ENCODE assay signal across 16 cellular contexts in the genomic region with DNA sequence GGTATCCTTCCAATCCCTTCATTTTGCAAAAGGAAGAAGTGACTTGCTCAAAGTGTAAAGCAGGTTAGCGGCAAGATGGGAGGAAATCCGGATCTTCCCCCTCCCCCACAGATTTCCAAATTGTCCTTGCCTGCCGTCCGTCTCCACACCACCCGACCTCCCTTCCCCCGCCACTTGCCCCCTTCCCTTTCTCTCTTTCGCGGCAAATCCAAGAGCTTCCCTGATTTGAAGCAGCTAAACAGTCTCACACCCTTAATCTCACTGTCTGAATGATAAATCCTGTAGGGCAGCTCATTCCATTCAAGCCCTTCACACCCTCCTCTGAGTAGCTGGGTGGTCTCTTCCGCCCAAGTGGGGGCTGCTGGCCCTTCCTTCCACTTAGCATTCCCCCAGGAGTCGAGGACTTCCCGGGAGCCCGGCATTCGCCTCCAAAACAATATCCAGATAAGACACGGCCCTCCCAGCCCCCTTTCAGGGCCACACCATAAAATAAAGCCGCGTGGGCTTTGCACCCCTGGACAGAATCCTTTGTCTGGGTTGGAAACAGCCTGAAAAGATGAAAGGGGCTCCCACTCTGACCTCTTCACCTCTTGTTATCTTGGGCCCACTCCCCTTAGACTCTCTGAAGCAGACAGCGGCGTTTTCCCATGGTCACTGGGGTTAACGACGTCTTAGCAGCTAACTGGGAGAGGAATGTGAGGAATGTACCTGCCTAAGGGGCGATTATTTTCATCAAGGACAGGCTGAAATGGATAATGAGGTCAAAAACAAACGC. TPM values are rescaled to one million over a fixed set of nuclear protein-coding genes. Genes with fewer than 3 reads are reported as not detected.
DNase-seq lines count a peak whose midpoint lies in the region; ATAC-seq, FAIRE-seq and TF ChIP-seq lines count a peak whose summit lies in the region.
"Had no signal": no experiment of that assay in that cellular context is flagged by ENCODE, and none has a peak within 500 bp of the region (broad histone marks: within the 10 kb centered on the region; RNA-seq: fewer than 3 reads in every experiment).

No MANE protein-coding gene starts in this region.

- TF ChIP-seq RAD21 in K562 (CRISPR knock-in tag; conservative IDR thresholded peaks at IDR 0.05 in 1 of 2, IDR thresholded peaks at IDR 0.05 in 1 of 2): no peak

- TF ChIP-seq POLR2A in K562 (conservative IDR thresholded peaks at IDR 0.05): no peak

- intact Hi-C loops in mammary epithelial cell (cut with micrococcal nuclease) (loop anchor here (5.0 kb wide), 1 partner anchor 54 kb away; no protein-coding TSS in a partner anchor), MCF 10A (cut with micrococcal nuclease) (no loop called here), K562 (cut with micrococcal nuclease) (loop anchor here (5.0 kb wide), 1 partner anchor 359 kb away; no protein-coding TSS in a partner anchor)

- no peak overlapping the region for H3K4me3 Mint-ChIP-seq in MCF 10A (ENCODE audit: unreplicated experiment)
- no peak overlapping the region for H3K4me3 Mint-ChIP-seq in stimulated activated naive B cell treated with anti-CD40 and anti-IgM and Interleukin-4, amounts not matched to agents 10 μg/mL and 1 μg/mL and 100 μg/mL, for 72 hours
- no peak overlapping the region for H3K4me3 Mint-ChIP-seq in activated T-cell treated with anti-CD3 and anti-CD28 coated beads, Interleukin-2, amount 50 U/mL, for 24 hours
- H3K4me3 Mint-ChIP-seq: activated CD4-positive, alpha-beta T cell treated with anti-CD3 and anti-CD28 coated beads, Interleukin-2, amount 10 ng/mL, durations not matched to agents 24 days and 14 days; activated naive CD8-positive, alpha-beta T cell treated with anti-CD3 and anti-CD28 coated beads for 36 hours had no signal

- H3K79me2 ChIP-seq in mammary epithelial cell (ENCODE audit: insufficient read depth, low read length) (no peaks in the 10 kb centered on the region), K562 (ENCODE audit: control insufficient read depth, insufficient read depth, low read length) (no peaks in the 10 kb centered on the region), keratinocyte (ENCODE audit: control insufficient read depth, insufficient read depth, low read length) (no peaks in the 10 kb centered on the region)

- H3K9ac ChIP-seq in mammary epithelial cell (ENCODE audit: insufficient read depth, low read length): no peak overlapping the region
- H3K9ac ChIP-seq in K562 (ENCODE audit: insufficient read depth in 1 of 2, low read depth in 2 of 2, low read length in 2 of 2): peak overlapping the region; percentile 47 to 80
- H3K9ac ChIP-seq in keratinocyte (ENCODE audit: control insufficient read depth, extremely low read depth, insufficient read depth, low read length): no peak overlapping the region

- in situ Hi-C loops in mammary epithelial cell (cut with MboI; ENCODE audit: low sequenced_read_pairs in 2 of 2) (no loop called here), K562 (cut with MboI) (no loop called here)

- no peaks in the 10 kb centered on the region for H3K9me3 ChIP-seq in mammary epithelial cell (replicated peaks; ENCODE audit: insufficient read depth, low read length)
- H3K9me3 ChIP-seq in K562 (replicated peaks; ENCODE audit: control insufficient read depth, insufficient read depth, low read depth, low read length): no peaks in the 10 kb centered on the region
- H3K9me3 ChIP-seq in keratinocyte (ENCODE audit: control insufficient read depth, low read depth, low read length): no peaks in the 10 kb centered on the region
- H3K9me3 ChIP-seq: psoas muscle, vagina had no signal

- BruUV-seq in mammary epithelial cell (replicated peaks; lab: Mats Ljungman, UMichigan) (no TSS peak), MCF 10A (replicated peaks; lab: Mats Ljungman, UMichigan) (no TSS peak), K562 (replicated peaks; lab: Mats Ljungman, UMichigan) (no TSS peak)

- no peaks in the 10 kb centered on the region for H3K9me3 Mint-ChIP-seq in MCF 10A (ENCODE audit: unreplicated experiment)
- no peaks in the 10 kb centered on the region for H3K9me3 Mint-ChIP-seq in stimulated activated naive B cell treated with anti-CD40 and anti-IgM and Interleukin-4, amounts not matched to agents 10 μg/mL and 1 μg/mL and 100 μg/mL, for 72 hours
- no peaks in the 10 kb centered on the region for H3K9me3 Mint-ChIP-seq in activated T-cell treated with anti-CD3 and anti-CD28 coated beads, Interleukin-2, amount 50 U/mL, for 24 hours
- H3K9me3 Mint-ChIP-seq: activated CD4-positive, alpha-beta T cell treated with anti-CD3 and anti-CD28 coated beads, Interleukin-2, amount 10 ng/mL, durations not matched to agents 24 days and 14 days; activated naive CD8-positive, alpha-beta T cell treated with anti-CD3 and anti-CD28 coated beads for 36 hours had no signal

- H3K4me2 ChIP-seq in mammary epithelial cell (ENCODE audit: insufficient read depth, low read depth, low read length) (peak overlapping the region; percentile 8), K562 (ENCODE audit: insufficient read depth, low read length) (peak overlapping the region; percentile 60), keratinocyte (ENCODE audit: control insufficient read depth, extremely low read depth, insufficient read depth, low read depth, low read length) (peak overlapping the region; percentile 13)

- H3K27ac Mint-ChIP-seq in MCF 10A (ENCODE audit: low read depth, unreplicated experiment): no peak overlapping the region
- peak overlapping the region; percentile 53 for H3K27ac Mint-ChIP-seq in stimulated activated naive B cell treated with anti-CD40 and anti-IgM and Interleukin-4, amounts not matched to agents 10 μg/mL and 1 μg/mL and 100 μg/mL, for 72 hours
- H3K27ac Mint-ChIP-seq in activated T-cell treated with anti-CD3 and anti-CD28 coated beads, Interleukin-2, amount 50 U/mL, for 24 hours: no peak overlapping the region
- H3K27ac Mint-ChIP-seq: activated CD4-positive, alpha-beta T cell treated with anti-CD3 and anti-CD28 coated beads, Interleukin-2, amount 10 ng/mL, durations not matched to agents 24 days and 14 days; activated naive CD8-positive, alpha-beta T cell treated with anti-CD3 and anti-CD28 coated beads for 36 hours had no signal

- no peaks in the 10 kb centered on the region for H3K36me3 Mint-ChIP-seq in MCF 10A (ENCODE audit: insufficient read depth, unreplicated experiment)
- no peaks in the 10 kb centered on the region for H3K36me3 Mint-ChIP-seq in stimulated activated naive B cell treated with anti-CD40 and anti-IgM and Interleukin-4, amounts not matched to agents 10 μg/mL and 1 μg/mL and 100 μg/mL, for 72 hours
- no peaks in the 10 kb centered on the region for H3K36me3 Mint-ChIP-seq in activated T-cell treated with anti-CD3 and anti-CD28 coated beads, Interleukin-2, amount 50 U/mL, for 24 hours (ENCODE audit: low read depth)
- H3K36me3 Mint-ChIP-seq: activated naive CD8-positive, alpha-beta T cell treated with anti-CD3 and anti-CD28 coated beads for 36 hours had no signal

- no peak for TF ChIP-seq EP300 in K562 (IDR thresholded peaks at IDR 0.05; ENCODE audit: low read length)

- peak; percentile 10 for ATAC-seq in K562
- ATAC-seq in stimulated activated naive B cell treated with anti-CD40 and anti-IgM and Interleukin-4, amounts not matched to agents 10 μg/mL and 1 μg/mL and 100 μg/mL, for 72 hours (replicated peaks): no peak
- ATAC-seq: psoas muscle had no signal

- H3K4me1 Mint-ChIP-seq in MCF 10A (ENCODE audit: insufficient read depth, unreplicated experiment): peaks cover 33% of the 10 kb centered on the region
- H3K4me1 Mint-ChIP-seq in stimulated activated naive B cell treated with anti-CD40 and anti-IgM and Interleukin-4, amounts not matched to agents 10 μg/mL and 1 μg/mL and 100 μg/mL, for 72 hours: peaks cover 0 to 8% of the 10 kb centered on the region in 2 donors
- peaks cover 3% of the 10 kb centered on the region for H3K4me1 Mint-ChIP-seq in activated T-cell treated with anti-CD3 and anti-CD28 coated beads, Interleukin-2, amount 50 U/mL, for 24 hours (ENCODE audit: low read depth)

- no peak overlapping the region for H3K27ac ChIP-seq in mammary epithelial cell (ENCODE audit: insufficient read depth, low read depth, low read length)
- H3K27ac ChIP-seq in K562 (ENCODE audit: extremely low read depth, low read depth, low read length): peak overlapping the region; percentile 46; the same call in 2 of the 3 replicates
- H3K27ac ChIP-seq in keratinocyte (ENCODE audit: control insufficient read depth, insufficient read depth, low read length): no peak overlapping the region
- H3K27ac ChIP-seq: psoas muscle, vagina had no signal

- peaks cover 32% of the 10 kb centered on the region for H3K4me1 ChIP-seq in mammary epithelial cell (ENCODE audit: insufficient read depth, low read length)
- H3K4me1 ChIP-seq in K562 (replicated peaks in 1 of 2; ENCODE audit: control insufficient read depth in 2 of 2, insufficient read depth in 2 of 2, low read length in 2 of 2): peaks cover 41 to 46% of the 10 kb centered on the region in 2 experiments
- H3K4me1 ChIP-seq in keratinocyte (ENCODE audit: control insufficient read depth, extremely low read depth, insufficient read depth, low read length): peaks cover 23% of the 10 kb centered on the region

- H2AFZ ChIP-seq in mammary epithelial cell (ENCODE audit: low read depth, low read length): peak overlapping the region; percentile 59
- H2AFZ ChIP-seq in K562 (ENCODE audit: low read depth, low read length): peak overlapping the region; percentile 93
- H2AFZ ChIP-seq in keratinocyte (ENCODE audit: control insufficient read depth, low read length): no peak overlapping the region

- H3K27me3 ChIP-seq in mammary epithelial cell (ENCODE audit: insufficient read depth, low read length): no peaks in the 10 kb centered on the region
- no peaks in the 10 kb centered on the region for H3K27me3 ChIP-seq in K562 (ENCODE audit: control insufficient read depth in 2 of 2, insufficient read depth in 2 of 2, low read length in 2 of 2)
- H3K27me3 ChIP-seq in keratinocyte (ENCODE audit: control insufficient read depth, extremely low read depth, insufficient read depth, low read length): no peaks in the 10 kb centered on the region
- H3K27me3 ChIP-seq: vagina had no signal

- H3K36me3 ChIP-seq in mammary epithelial cell (ENCODE audit: insufficient read depth, low read length) (no peaks in the 10 kb centered on the region), K562 (ENCODE audit: control insufficient read depth, insufficient read depth, low read length) (no peaks in the 10 kb centered on the region), keratinocyte (ENCODE audit: control insufficient read depth in 2 of 2, extremely low read depth in 1 of 2, insufficient read depth in 2 of 2, low read length in 2 of 2) (no peaks in the 10 kb centered on the region)
- H3K36me3 ChIP-seq: vagina had no signal

- H3K9me1 ChIP-seq in K562 (ENCODE audit: control insufficient read depth, insufficient read depth, low read length) (no peaks in the 10 kb centered on the region), keratinocyte (ENCODE audit: control insufficient read depth, extremely low read depth, insufficient read depth, low read length) (no peaks in the 10 kb centered on the region)

- CTCF ChIA-PET in mammary epithelial cell (lab: Charles Lee; ENCODE audit: low non-redundant PET): no interaction called here
- CTCF ChIA-PET in MCF 10A (lab: Yijun Ruan, JAX): no interaction called here
- CTCF ChIA-PET in K562 (lab: Yijun Ruan, JAX; ENCODE audit: low intra/inter-chr PET ratio): no interaction called here

- H4K20me1 ChIP-seq in mammary epithelial cell (ENCODE audit: insufficient read depth, low read length) (no peaks in the 10 kb centered on the region), K562 (replicated peaks; ENCODE audit: control insufficient read depth, insufficient read depth, low read length) (no peaks in the 10 kb centered on the region), keratinocyte (ENCODE audit: control insufficient read depth, extremely low read depth, insufficient read depth, low read length) (no peaks in the 10 kb centered on the region)

- H3K4me3 ChIP-seq in mammary epithelial cell (replicated peaks in 1 of 3; ENCODE audit: insufficient read depth in 1 of 3, low read depth in 2 of 3, low read length in 3 of 3) (no peak overlapping the region), K562 (no peak overlapping the region), keratinocyte (ENCODE audit: control insufficient read depth in 2 of 3, extremely low read depth in 1 of 3, insufficient read depth in 2 of 3, low read depth in 1 of 3, low read length in 3 of 3) (no peak overlapping the region)
- H3K4me3 ChIP-seq: psoas muscle, vagina had no signal

- dilution Hi-C loops in mammary epithelial cell (cut with HindIII; ENCODE audit: low sequenced_read_pairs): no loop called here
- dilution Hi-C loops in keratinocyte (cut with MboI; ENCODE audit: extremely low pct_ligation_motif_present, low sequenced_read_pairs): no loop called here

- DNase-seq in mammary epithelial cell (no peak), MCF 10A (ENCODE audit: unreplicated experiment) (no peak), K562 (ENCODE audit: extremely low read depth in 1 of 4, low spot score in 3 of 4) (peak in 1 of 4 experiments; percentile 34), keratinocyte (ENCODE audit: low read depth, low spot score) (no peak), GM19239 (ENCODE audit: insufficient read length, low spot score) (no peak), DMS79 treated with DMSO at 0.1 percent for 48 hours (lab: John Stamatoyannopoulos, UW) (no peak)
- no peak for DNase-seq in stimulated activated naive B cell treated with anti-CD40 and anti-IgM and Interleukin-4, amounts not matched to agents 10 μg/mL and 1 μg/mL and 100 μg/mL, for 72 hours
- no peak for DNase-seq in activated T-cell treated with anti-CD3 and anti-CD28 coated beads, Interleukin-2, amount 50 U/mL, for 24 hours
- DNase-seq: activated CD4-positive, alpha-beta T cell treated with anti-CD3 and anti-CD28 coated beads, Interleukin-2, amount 10 ng/mL, durations not matched to agents 24 days and 14 days; activated naive CD8-positive, alpha-beta T cell treated with anti-CD3 and anti-CD28 coated beads for 36 hours; DND-41; Karpas-422; NCI-H2171 treated with DMSO at 0.1 percent for 48 hours; psoas muscle; SHP77 treated with DMSO at 0.1 percent for 48 hours had no signal

- FAIRE-seq in K562 (lab: Jason Lieb, UNC) (no peak), keratinocyte (lab: Jason Lieb, UNC) (no peak), GM19239 (lab: Jason Lieb, UNC) (no peak)

- POLR2A ChIA-PET in MCF 10A (lab: Yijun Ruan, JAX): interaction anchor here (0.6 to 1.0 kb wide), 3 partner anchors 16 to 87 kb away, joined by 3 to 4 read pairs (median 3); no protein-coding TSS in a partner anchor
- POLR2A ChIA-PET in K562 (lab: Yijun Ruan, JAX): interaction anchor here (0.6 to 2.0 kb wide), 4 partner anchors 16 to 80 kb away, joined by 3 to 8 read pairs (median 4); no protein-coding TSS in a partner anchor

- WGBS in mammary epithelial cell (ENCODE audit: low coverage, missing lambda C conversion rate): 51% methylated on average over 14 of the region's 22 CpGs
- WGBS in K562 (ENCODE audit: insufficient coverage, low coverage, missing lambda C conversion rate): 30% methylated on average over 19 of the region's 22 CpGs

- no peaks in the 10 kb centered on the region for H3K27me3 Mint-ChIP-seq in MCF 10A (ENCODE audit: insufficient read depth, unreplicated experiment)
- H3K27me3 Mint-ChIP-seq in stimulated activated naive B cell treated with anti-CD40 and anti-IgM and Interleukin-4, amounts not matched to agents 10 μg/mL and 1 μg/mL and 100 μg/mL, for 72 hours: peaks cover 16% of the 10 kb centered on the region in 2 donors
- peaks cover 2% of the 10 kb centered on the region for H3K27me3 Mint-ChIP-seq in activated T-cell treated with anti-CD3 and anti-CD28 coated beads, Interleukin-2, amount 50 U/mL, for 24 hours

- no peak for TF ChIP-seq CTCF in mammary epithelial cell (conservative IDR thresholded peaks at IDR 0.05 in 1 of 2, IDR thresholded peaks at IDR 0.05 in 1 of 2; ENCODE audit: extremely low read depth in 1 of 2, insufficient read depth in 1 of 2, low read depth in 1 of 2, low read length in 2 of 2)
- TF ChIP-seq CTCF in MCF 10A (IDR thresholded peaks at IDR 0.05; ENCODE audit: unreplicated experiment): no peak
- no peak for TF ChIP-seq CTCF in K562 (IDR thresholded peaks at IDR 0.05 in 2 of 3, conservative IDR thresholded peaks at IDR 0.05 in 1 of 3; ENCODE audit: insufficient read depth in 2 of 3, low read depth in 1 of 3, low read length in 3 of 3)
- TF ChIP-seq CTCF in keratinocyte (optimal IDR thresholded peaks at IDR 0.05 in 1 of 3, IDR thresholded peaks at IDR 0.05 in 1 of 3, conservative IDR thresholded peaks at IDR 0.05 in 1 of 3; ENCODE audit: extremely low read depth in 1 of 3, insufficient read depth in 2 of 3, low read length in 3 of 3): no peak

RNA-seq across cellular contexts. Expression of gene PIM1, which starts 44.0 kb away (rescaled TPM):
- total RNA-seq in mammary epithelial cell (10 to 100 TPM in 1 of 2 donors, 1 to 10 TPM in 1; 4.7 to 29.6 TPM), MCF 10A (2022) (6.0 and 6.2 TPM in 2 replicates), K562 (2014; rRNA removed) (169 and 190 TPM in 2 replicates), K562 (2014; rRNA removed; fragmentation: Illumina TruSeq; extraction: Trizol) (175 and 193 TPM in 2 replicates), K562 (2015; rRNA removed; fragmentation: Illumina TruSeq; extraction: Trizol) (211 and 212 TPM in 2 replicates), K562 (2021) (358 and 364 TPM in 2 replicates)
- polyA plus RNA-seq in mammary epithelial cell (6.3 TPM), K562 (2011; rRNA removed) (296 and 429 TPM in 2 replicates), K562 (2014; fragmentation: Illumina TruSeq; extraction: Trizol) (574 and 789 TPM in 2 replicates), K562 (2014; fragmentation: Nextera tagmentation; extraction: Ambion mirVana) (10 to 100 TPM; 19.0 to 62.4 TPM), K562 (2014; rRNA removed) (235 and 249 TPM in 2 replicates), keratinocyte (7.1 to 14.3 TPM (median 10.2 TPM) in 3 replicates)
- polyA minus RNA-seq in mammary epithelial cell (11.7 TPM), keratinocyte (6.4 to 14.5 TPM (median 12.7 TPM) in 3 replicates)
- total RNA-seq in K562 (2011; cell fraction: chromatin; rRNA removed; ENCODE audit: low replicate concordance): 217 and 312 TPM in 2 replicates
- 221 and 239 TPM in 2 replicates for total RNA-seq in K562 (2011; cell fraction: nucleolus; rRNA removed)
- total RNA-seq in K562 (2011; cell fraction: nucleoplasm; rRNA removed): 299 and 384 TPM in 2 replicates
- polyA plus RNA-seq in K562 (2011; cell fraction: cytosol; rRNA removed): 314 and 336 TPM in 2 replicates
- polyA plus RNA-seq in K562 (2011; cell fraction: nucleus; rRNA removed): 653 and 742 TPM in 2 replicates
- 412 and 745 TPM in 2 replicates for polyA plus RNA-seq in K562 (2012)
- polyA minus RNA-seq in K562 (2011; rRNA and poly(A)+ RNA removed): 158 and 187 TPM in 2 replicates
- polyA minus RNA-seq in K562 (2011; cell fraction: cytosol; rRNA and poly(A)+ RNA removed): 162 and 207 TPM in 2 replicates
- polyA minus RNA-seq in K562 (2011; cell fraction: nucleus; rRNA and poly(A)+ RNA removed): 177 and 202 TPM in 2 replicates
- 21.0 TPM for polyA plus RNA-seq in keratinocyte (2011; ENCODE audit: low read depth)
- polyA plus RNA-seq in keratinocyte (2011; cell fraction: cytosol; rRNA removed): 6.8 and 8.2 TPM in 2 replicates
- 19.0 and 19.2 TPM in 2 replicates for polyA plus RNA-seq in keratinocyte (2011; cell fraction: nucleus; rRNA removed)
- 7.6 and 139 TPM in 2 replicates for polyA plus RNA-seq in keratinocyte (2012; ENCODE audit: low replicate concordance)
- 10.2 TPM for polyA minus RNA-seq in keratinocyte (2011; cell fraction: cytosol; rRNA and poly(A)+ RNA removed)
- 9.1 and 11.7 TPM in 2 replicates for polyA minus RNA-seq in keratinocyte (2011; cell fraction: nucleus; rRNA and poly(A)+ RNA removed)

Comparison
In these comparisons a context has a peak if more than half of its experiments do, and no peak if none do; other contexts are left out.
1. H3K4me2 ChIP-seq: peak in every context shown above with its lines; median percentile 60 in K562; 13 in keratinocyte; 8 in mammary epithelial cell.
2. H3K9ac ChIP-seq: peak in K562 (2 of 2); none in mammary epithelial cell (single experiment) and keratinocyte (single experiment).
3. RNA of gene PIM1, which starts 44.0 kb away (total RNA-seq): 169 to 384 TPM in K562; 4.7 to 29.6 TPM in mammary epithelial cell and 6.0 to 6.2 TPM in MCF 10A; every median in the first group is over 4 times any median in the second.